31 cellular contexts compared by ENCODE assay signal in the genomic region with DNA sequence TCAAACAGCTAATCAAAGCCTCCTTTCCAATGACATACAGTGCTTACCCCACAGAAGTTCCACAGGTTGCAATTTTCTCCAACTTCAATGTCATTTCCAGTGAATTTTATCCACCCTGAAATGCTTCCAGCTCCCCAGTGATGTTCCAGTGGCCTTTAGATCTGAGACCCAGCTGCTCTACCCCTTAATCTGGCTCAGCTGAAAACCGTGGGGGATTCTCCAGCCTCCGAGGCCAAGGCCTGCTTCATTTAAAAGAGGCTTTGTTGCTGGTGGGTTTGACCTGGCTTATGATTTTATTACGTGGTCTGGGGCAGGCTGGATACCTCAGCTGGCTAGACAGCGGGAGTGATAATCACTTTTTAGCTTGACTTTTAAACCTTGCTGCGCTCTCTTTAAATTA. TPM values are rescaled to one million over a fixed set of nuclear protein-coding genes. Genes with fewer than 3 reads are reported as not detected.
"Had no signal": no experiment of that assay in that cellular context is flagged by ENCODE, and none has a peak within 500 bp of the region (broad histone marks: within the 10 kb centered on the region; RNA-seq: fewer than 3 reads in every experiment).

No MANE protein-coding gene starts in this region.

- H3K27me3 ChIP-seq: adrenal gland, MG63, Peyer's patch had no signal

- H3K4me1 ChIP-seq: adrenal gland, Peyer's patch had no signal

- H3K36me3 Mint-ChIP-seq: brain had no signal

- H3K9me3 ChIP-seq: adrenal gland, MG63, Peyer's patch had no signal

- H3K36me3 ChIP-seq: adrenal gland, MG63, Peyer's patch had no signal

- H3K4me1 Mint-ChIP-seq: activated CD4-positive, alpha-beta T cell treated with anti-CD3 and anti-CD28 coated beads, Interleukin-2, amount 10 ng/mL, durations not matched to agents 24 days and 14 days; activated T-helper 17 cell treated with anti-CD3 and anti-CD28 coated beads, Interleukin-2, amount 50 U/mL, for 72 hours; brain had no signal

- DNase-seq: activated CD4-positive, alpha-beta T cell treated with anti-CD3 and anti-CD28 coated beads, Interleukin-2, amount 50 U/mL, for 4 hours; activated CD8-positive, alpha-beta T cell treated with anti-CD3 and anti-CD28 coated beads for 36 hours; activated gamma-delta T cell; activated naive CD4-positive, alpha-beta T cell treated with anti-CD3 and anti-CD28 coated beads for 36 hours; activated T-cell treated with anti-CD3 and anti-CD28 coated beads, Interleukin-2, amount 50 U/mL, for 1 hour; activated T-cell treated with anti-CD3 and anti-CD28 coated beads, Interleukin-2, amount 50 U/mL, for 72 hours; adrenal gland; anterior cingulate cortex; central memory CD4-positive, alpha-beta T cell; Kasumi-1; KG1; MG63; NCI-H1048; NCI-H1105 treated with DMSO at 0.1 percent for 48 hours; NCI-H1436; NCI-H1694; NCI-H1930; NCI-H2081 treated with DMSO at 0.1 percent for 48 hours; NCI-H226; NCI-H446 treated with DMSO at 0.1 percent for 48 hours; NK-92 treated with Interleukin-12 subunit alpha and Interleukin-12 subunit beta, amount 100 ng/mL, for 24 hours; PC-3; Peyer's patch; T1000 had no signal

- ATAC-seq: activated CD8-positive, alpha-beta T cell treated with anti-CD3 and anti-CD28 coated beads for 36 hours; activated naive CD4-positive, alpha-beta T cell treated with anti-CD3 and anti-CD28 coated beads, Interleukin-2, amount 50 U/mL, for 72 hours; activated T-cell treated with anti-CD3 and anti-CD28 coated beads, Interleukin-2, amount 50 U/mL, for 72 hours; activated T-helper 17 cell treated with anti-CD3 and anti-CD28 coated beads, Interleukin-2, amount 50 U/mL, for 72 hours; PC-3 had no signal

- H3K27ac Mint-ChIP-seq: activated CD4-positive, alpha-beta T cell treated with anti-CD3 and anti-CD28 coated beads, Interleukin-2, amount 10 ng/mL, durations not matched to agents 24 days and 14 days; activated CD8-positive, alpha-beta T cell treated with anti-CD3 and anti-CD28 coated beads for 36 hours; activated naive CD4-positive, alpha-beta T cell treated with anti-CD3 and anti-CD28 coated beads for 36 hours; activated naive CD4-positive, alpha-beta T cell treated with anti-CD3 and anti-CD28 coated beads, Interleukin-2, amount 50 U/mL, for 72 hours; activated T-cell treated with anti-CD3 and anti-CD28 coated beads, Interleukin-2, amount 50 U/mL, for 72 hours; activated T-helper 17 cell treated with anti-CD3 and anti-CD28 coated beads, Interleukin-2, amount 50 U/mL, for 72 hours; brain had no signal

- H3K9me3 Mint-ChIP-seq: activated CD8-positive, alpha-beta T cell treated with anti-CD3 and anti-CD28 coated beads for 36 hours had no signal

- H3K4me3 ChIP-seq: adrenal gland, MG63, Peyer's patch had no signal

- H3K27me3 Mint-ChIP-seq: activated CD4-positive, alpha-beta T cell treated with anti-CD3 and anti-CD28 coated beads, Interleukin-2, amount 10 ng/mL, durations not matched to agents 24 days and 14 days; brain had no signal

- H3K27ac ChIP-seq: adrenal gland, Peyer's patch had no signal

- H3K4me3 Mint-ChIP-seq: activated CD4-positive, alpha-beta T cell treated with anti-CD3 and anti-CD28 coated beads, Interleukin-2, amount 10 ng/mL, durations not matched to agents 24 days and 14 days; activated CD8-positive, alpha-beta T cell treated with anti-CD3 and anti-CD28 coated beads for 36 hours; activated naive CD4-positive, alpha-beta T cell treated with anti-CD3 and anti-CD28 coated beads for 36 hours; activated T-cell treated with anti-CD3 and anti-CD28 coated beads, Interleukin-2, amount 50 U/mL, for 72 hours; activated T-helper 17 cell treated with anti-CD3 and anti-CD28 coated beads, Interleukin-2, amount 50 U/mL, for 72 hours; brain had no signal

RNA-seq across cellular contexts. Expression of a gene that starts 10.9 kb away (rescaled TPM):
- total RNA-seq: activated CD4-positive, alpha-beta T cell treated with anti-CD3 and anti-CD28 coated beads, Interleukin-2, amount 10 ng/mL, durations not matched to agents 24 days and 14 days; activated CD8-positive, alpha-beta memory T cell treated with anti-CD3 and anti-CD28 coated beads for 36 hours; activated CD8-positive, alpha-beta T cell treated with anti-CD3 and anti-CD28 coated beads for 36 hours; activated naive CD4-positive, alpha-beta T cell treated with anti-CD3 and anti-CD28 coated beads for 36 hours; activated naive CD4-positive, alpha-beta T cell treated with anti-CD3 and anti-CD28 coated beads, Interleukin-2, amount 50 U/mL, for 72 hours; activated T-cell treated with anti-CD3 and anti-CD28 coated beads, Interleukin-2, amount 50 U/mL, for 72 hours; activated T-helper 17 cell treated with anti-CD3 and anti-CD28 coated beads, Interleukin-2, amount 50 U/mL, for 72 hours; adrenal gland; Peyer's patch; T-helper 1 cell treated with Interleukin-12 subunit alpha and Interleukin-12 subunit beta and Interleukin-4 antibody, amounts not matched to agents 30 ng/mL and 1 ng/mL, for 36 hours; T-helper 2 cell treated with Interferon-gamma antibody and Interleukin-4, amounts not matched to agents 100 ng/mL and 5 ng/mL, for 36 hours had no signal
